In genomic region chr3:66372681-66373350, GRCh38 we compare ENCODE assay signal across 8 cellular contexts.
DNase-seq lines count a peak whose midpoint lies in the region; ATAC-seq and TF ChIP-seq lines count a peak whose summit lies in the region.

No MANE protein-coding gene starts in this region.

- H3K27ac Mint-ChIP-seq in activated T-helper 1 cell treated with anti-CD3 and anti-CD28 coated beads, Interleukin-12 subunit alpha, Interleukin-12 subunit beta, Interleukin-2, Interleukin-4 antibody, amounts not matched to agents 30 ng/mL and 10 ng/mL and 1 ng/mL, durations not matched to agents 14 hours and 24 hours and 36 hours = no peak overlapping the region

- H3K27ac ChIP-seq in OCI-LY3 (ENCODE audit: low read length) = no peak overlapping the region
- H3K27ac ChIP-seq in neural cell (ENCODE audit: low read length) = no peak overlapping the region
- no peak overlapping the region for H3K27ac ChIP-seq in uterus

- H3K9me3 ChIP-seq in OCI-LY3 (ENCODE audit: insufficient read depth, low read length) = no peaks in the 10 kb centered on the region
- no peaks in the 10 kb centered on the region for H3K9me3 ChIP-seq in neural cell (ENCODE audit: low read length)
- no peaks in the 10 kb centered on the region for H3K9me3 ChIP-seq in uterus

- H3K36me3 ChIP-seq in OCI-LY3 (replicated peaks; ENCODE audit: low read depth, low read length) (peaks cover 20% of the 10 kb centered on the region), neural cell (ENCODE audit: insufficient read depth, low read length) (no peaks in the 10 kb centered on the region), uterus (no peaks in the 10 kb centered on the region)

- peak; percentile 66 for TF ChIP-seq CTCF in OCI-LY3 (IDR thresholded peaks at IDR 0.05; ENCODE audit: low read depth, low read length)
- TF ChIP-seq CTCF in neural cell (IDR thresholded peaks at IDR 0.05; ENCODE audit: poor library complexity, severe bottlenecking) = peak; percentile 18
- peak in 1 of 4 experiments; percentile 15 for TF ChIP-seq CTCF in uterus (IDR thresholded peaks at IDR 0.05)

- peaks cover 2% of the 10 kb centered on the region for H3K4me1 Mint-ChIP-seq in activated T-helper 1 cell treated with anti-CD3 and anti-CD28 coated beads, Interleukin-12 subunit alpha, Interleukin-12 subunit beta, Interleukin-2, Interleukin-4 antibody, amounts not matched to agents 30 ng/mL and 10 ng/mL and 1 ng/mL, durations not matched to agents 14 hours and 24 hours and 36 hours (ENCODE audit: low read depth)

- no peaks in the 10 kb centered on the region for H3F3A ChIP-seq in neural cell (ENCODE audit: insufficient read depth, low read length, poor library complexity, severe bottlenecking)

- H3K4me2 ChIP-seq in OCI-LY3 (ENCODE audit: low read length) (no peak overlapping the region), neural cell (ENCODE audit: low read length) (no peak overlapping the region)

- DNase-seq in activated T-helper 1 cell treated with Interleukin-2 at 50 U/mL for 16 hours (ENCODE audit: low read depth) (peak; percentile 43), uterus (no peak)
- no peak for DNase-seq in activated T-helper 1 cell treated with anti-CD3 and anti-CD28 coated beads, Interleukin-12 subunit alpha, Interleukin-12 subunit beta, Interleukin-2, Interleukin-4 antibody, amounts not matched to agents 30 ng/mL and 10 ng/mL and 1 ng/mL, durations not matched to agents 14 hours and 24 hours and 36 hours (ENCODE audit: low spot score)
- DNase-seq in effector CD4-positive, alpha-beta T cell = peak; percentile 54

- no peak overlapping the region for H3K4me3 Mint-ChIP-seq in activated T-helper 1 cell treated with anti-CD3 and anti-CD28 coated beads, Interleukin-12 subunit alpha, Interleukin-12 subunit beta, Interleukin-2, Interleukin-4 antibody, amounts not matched to agents 30 ng/mL and 10 ng/mL and 1 ng/mL, durations not matched to agents 14 hours and 24 hours and 36 hours

- H2AFZ ChIP-seq in OCI-LY3 (ENCODE audit: low read depth, low read length) = no peak overlapping the region
- no peak overlapping the region for H2AFZ ChIP-seq in neural cell (ENCODE audit: low read depth, low read length)

- no peaks in the 10 kb centered on the region for H3K27me3 ChIP-seq in OCI-LY3 (ENCODE audit: low read depth, low read length)
- H3K27me3 ChIP-seq in neural cell (ENCODE audit: insufficient read depth, low read depth, low read length) = no peaks in the 10 kb centered on the region
- H3K27me3 ChIP-seq in uterus = no peaks in the 10 kb centered on the region

- intact Hi-C loops in activated T-helper 1 cell treated with anti-CD3 and anti-CD28 coated beads, Interleukin-12 subunit alpha, Interleukin-12 subunit beta, Interleukin-2, Interleukin-4 antibody, amounts not matched to agents 30 ng/mL and 10 ng/mL and 1 ng/mL, durations not matched to agents 14 hours and 24 hours and 36 hours (cut with micrococcal nuclease) = loop anchor here (1.0 kb wide), 1 partner anchor 97 kb away; no protein-coding TSS in a partner anchor
- intact Hi-C loops in uterus (cut with DNase I; ENCODE audit: low total_unique reads) = no loop called here

- H3K9ac ChIP-seq in OCI-LY3 (ENCODE audit: low read length) = no peak overlapping the region
- no peak overlapping the region for H3K9ac ChIP-seq in neural cell (ENCODE audit: low read length)

- TF ChIP-seq RAD21 in neural cell (conservative IDR thresholded peaks at IDR 0.05) = peak; percentile 35

- no peak for TF ChIP-seq EP300 in neural cell (conservative IDR thresholded peaks at IDR 0.05; ENCODE audit: poor library complexity, severe bottlenecking)

- peaks cover 28% of the 10 kb centered on the region for H3K36me3 Mint-ChIP-seq in activated T-helper 1 cell treated with anti-CD3 and anti-CD28 coated beads, Interleukin-12 subunit alpha, Interleukin-12 subunit beta, Interleukin-2, Interleukin-4 antibody, amounts not matched to agents 30 ng/mL and 10 ng/mL and 1 ng/mL, durations not matched to agents 14 hours and 24 hours and 36 hours (ENCODE audit: low read depth)

- H3K9me2 ChIP-seq in neural cell (ENCODE audit: insufficient read depth, low read length) = no peaks in the 10 kb centered on the region

- H3K27me3 Mint-ChIP-seq in activated T-helper 1 cell treated with anti-CD3 and anti-CD28 coated beads, Interleukin-12 subunit alpha, Interleukin-12 subunit beta, Interleukin-2, Interleukin-4 antibody, amounts not matched to agents 30 ng/mL and 10 ng/mL and 1 ng/mL, durations not matched to agents 14 hours and 24 hours and 36 hours (ENCODE audit: insufficient read depth) = no peaks in the 10 kb centered on the region

- ATAC-seq in GM19023 (IDR thresholded peaks at IDR 0.05; ENCODE audit: unreplicated experiment) (no peak), GM18502 (IDR thresholded peaks at IDR 0.05; ENCODE audit: poor library complexity, unreplicated experiment) (no peak)

- no peak for TF ChIP-seq POLR2A in uterus (IDR thresholded peaks at IDR 0.05)

- no peaks in the 10 kb centered on the region for H3K9me3 Mint-ChIP-seq in activated T-helper 1 cell treated with anti-CD3 and anti-CD28 coated beads, Interleukin-12 subunit alpha, Interleukin-12 subunit beta, Interleukin-2, Interleukin-4 antibody, amounts not matched to agents 30 ng/mL and 10 ng/mL and 1 ng/mL, durations not matched to agents 14 hours and 24 hours and 36 hours

- no peak overlapping the region for H3K4me3 ChIP-seq in OCI-LY3 (ENCODE audit: low read length)
- H3K4me3 ChIP-seq in neural cell (ENCODE audit: low read length) = no peak overlapping the region
- no peak overlapping the region for H3K4me3 ChIP-seq in uterus

- no peaks in the 10 kb centered on the region for H3K79me2 ChIP-seq in OCI-LY3 (ENCODE audit: low read length)
- H3K79me2 ChIP-seq in neural cell (replicated peaks; ENCODE audit: insufficient read depth, low read length) = no peaks in the 10 kb centered on the region

- H3K4me1 ChIP-seq in OCI-LY3 (ENCODE audit: low read length) = no peaks in the 10 kb centered on the region
- no peaks in the 10 kb centered on the region for H3K4me1 ChIP-seq in uterus

- no peaks in the 10 kb centered on the region for H4K20me1 ChIP-seq in OCI-LY3 (ENCODE audit: insufficient read depth, low read length)
- no peaks in the 10 kb centered on the region for H4K20me1 ChIP-seq in neural cell (ENCODE audit: insufficient read depth)

TF ChIP-seq in neural cell, 6 proteins besides CTCF, POLR2A, EP300 and RAD21:
- TF ChIP-seq REST (IDR thresholded peaks at IDR 0.05; ENCODE audit: borderline replicate concordance) (no peak), SMC3 (conservative IDR thresholded peaks at IDR 0.05; ENCODE audit: poor library complexity) (peak; percentile 29), MXI1 (conservative IDR thresholded peaks at IDR 0.05; ENCODE audit: poor library complexity, severe bottlenecking) (no peak), EZH2 (IDR thresholded peaks at IDR 0.05; ENCODE audit: borderline replicate concordance, insufficient read depth, low read length, poor library complexity, severe bottlenecking) (no peak), TAF1 (IDR thresholded peaks at IDR 0.05; ENCODE audit: low read depth) (no peak), POLR2AphosphoS5 (IDR thresholded peaks at IDR 0.05) (no peak)

Comparison
In these comparisons a context has a peak if more than half of its experiments do, and no peak if none do; other contexts are left out.
1. DNase-seq: peak in activated T-helper 1 cell treated with Interleukin-2 at 50 U/mL for 16 hours (single experiment) and effector CD4-positive, alpha-beta T cell (single experiment); none in activated T-helper 1 cell treated with anti-CD3 and anti-CD28 coated beads, Interleukin-12 subunit alpha, Interleukin-12 subunit beta, Interleukin-2, Interleukin-4 antibody, amounts not matched to agents 30 ng/mL and 10 ng/mL and 1 ng/mL, durations not matched to agents 14 hours and 24 hours and 36 hours (single experiment) and uterus (0 of 2).